8 cellular contexts compared by ENCODE assay signal in genomic region chr3:5580821-5581220, GRCh38.
"Had no signal": no experiment of that assay in that cellular context is flagged by ENCODE, and none has a peak within 500 bp of the region (broad histone marks: within the 10 kb centered on the region; RNA-seq: fewer than 3 reads in every experiment).

No MANE protein-coding gene starts in this region.

- H3K9ac ChIP-seq: GM23248 had no signal

- ATAC-seq: HCT116 had no signal

- H3K9me3 ChIP-seq: HAP-1 had no signal

- H3K4me1 ChIP-seq: HAP-1 had no signal

- H3K36me3 ChIP-seq: HAP-1 had no signal

- H3K27ac ChIP-seq: GM23248 had no signal

- H2AFZ ChIP-seq: GM23248 had no signal

- DNase-seq: GM23248, GOT3, H7, HFFc6, IMR-90, KG1 had no signal

- H3K4me3 ChIP-seq: GM23248, HAP-1 had no signal
